1 cellular context compared by ENCODE assay signal in genomic region chr9:92480332-92480771, GRCh38.
TF ChIP-seq lines count a peak whose summit lies in the region.

No MANE protein-coding gene starts in this region.

TF ChIP-seq in K562, 482 proteins besides CTCF, POLR2A, EP300 and RAD21:
- TF ChIP-seq KAT2B (IDR thresholded peaks at IDR 0.05; ENCODE audit: low read depth, low read length), result no peak
- TF ChIP-seq ELF4 (CRISPR knock-in tag; IDR thresholded peaks at IDR 0.05), result no peak
- TF ChIP-seq GATA2 (CRISPR knock-in tag; IDR thresholded peaks at IDR 0.05), result no peak
- TF ChIP-seq ZNF316 (IDR thresholded peaks at IDR 0.05), result no peak
- TF ChIP-seq ZNF347 (CRISPR knock-in tag; IDR thresholded peaks at IDR 0.05; ENCODE audit: low read depth), result no peak
- TF ChIP-seq, protein P1, sequence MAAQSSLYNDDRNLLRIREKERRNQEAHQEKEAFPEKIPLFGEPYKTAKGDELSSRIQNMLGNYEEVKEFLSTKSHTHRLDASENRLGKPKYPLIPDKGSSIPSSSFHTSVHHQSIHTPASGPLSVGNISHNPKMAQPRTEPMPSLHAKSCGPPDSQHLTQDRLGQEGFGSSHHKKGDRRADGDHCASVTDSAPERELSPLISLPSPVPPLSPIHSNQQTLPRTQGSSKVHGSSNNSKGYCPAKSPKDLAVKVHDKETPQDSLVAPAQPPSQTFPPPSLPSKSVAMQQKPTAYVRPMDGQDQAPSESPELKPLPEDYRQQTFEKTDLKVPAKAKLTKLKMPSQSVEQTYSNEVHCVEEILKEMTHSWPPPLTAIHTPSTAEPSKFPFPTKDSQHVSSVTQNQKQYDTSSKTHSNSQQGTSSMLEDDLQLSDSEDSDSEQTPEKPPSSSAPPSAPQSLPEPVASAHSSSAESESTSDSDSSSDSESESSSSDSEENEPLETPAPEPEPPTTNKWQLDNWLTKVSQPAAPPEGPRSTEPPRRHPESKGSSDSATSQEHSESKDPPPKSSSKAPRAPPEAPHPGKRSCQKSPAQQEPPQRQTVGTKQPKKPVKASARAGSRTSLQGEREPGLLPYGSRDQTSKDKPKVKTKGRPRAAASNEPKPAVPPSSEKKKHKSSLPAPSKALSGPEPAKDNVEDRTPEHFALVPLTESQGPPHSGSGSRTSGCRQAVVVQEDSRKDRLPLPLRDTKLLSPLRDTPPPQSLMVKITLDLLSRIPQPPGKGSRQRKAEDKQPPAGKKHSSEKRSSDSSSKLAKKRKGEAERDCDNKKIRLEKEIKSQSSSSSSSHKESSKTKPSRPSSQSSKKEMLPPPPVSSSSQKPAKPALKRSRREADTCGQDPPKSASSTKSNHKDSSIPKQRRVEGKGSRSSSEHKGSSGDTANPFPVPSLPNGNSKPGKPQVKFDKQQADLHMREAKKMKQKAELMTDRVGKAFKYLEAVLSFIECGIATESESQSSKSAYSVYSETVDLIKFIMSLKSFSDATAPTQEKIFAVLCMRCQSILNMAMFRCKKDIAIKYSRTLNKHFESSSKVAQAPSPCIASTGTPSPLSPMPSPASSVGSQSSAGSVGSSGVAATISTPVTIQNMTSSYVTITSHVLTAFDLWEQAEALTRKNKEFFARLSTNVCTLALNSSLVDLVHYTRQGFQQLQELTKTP (IDR thresholded peaks at IDR 0.05; ENCODE audit: low read depth in 1 of 2, partially characterized antibody in 2 of 2), result no peak
- TF ChIP-seq SAFB (IDR thresholded peaks at IDR 0.05; ENCODE audit: borderline replicate concordance, low read depth, low read length), result no peak
- TF ChIP-seq ZNF668 (CRISPR knock-in tag; IDR thresholded peaks at IDR 0.05), result no peak
- TF ChIP-seq GATAD2A (IDR thresholded peaks at IDR 0.05), result no peak
- TF ChIP-seq KLF13 (tag; IDR thresholded peaks at IDR 0.05; ENCODE audit: borderline replicate concordance, low read depth), result no peak
- TF ChIP-seq RB1 (IDR thresholded peaks at IDR 0.05; ENCODE audit: low read depth), result no peak
- TF ChIP-seq THRA (IDR thresholded peaks at IDR 0.05), result no peak
